8 cellular contexts compared by ENCODE assay signal in the genomic region with DNA sequence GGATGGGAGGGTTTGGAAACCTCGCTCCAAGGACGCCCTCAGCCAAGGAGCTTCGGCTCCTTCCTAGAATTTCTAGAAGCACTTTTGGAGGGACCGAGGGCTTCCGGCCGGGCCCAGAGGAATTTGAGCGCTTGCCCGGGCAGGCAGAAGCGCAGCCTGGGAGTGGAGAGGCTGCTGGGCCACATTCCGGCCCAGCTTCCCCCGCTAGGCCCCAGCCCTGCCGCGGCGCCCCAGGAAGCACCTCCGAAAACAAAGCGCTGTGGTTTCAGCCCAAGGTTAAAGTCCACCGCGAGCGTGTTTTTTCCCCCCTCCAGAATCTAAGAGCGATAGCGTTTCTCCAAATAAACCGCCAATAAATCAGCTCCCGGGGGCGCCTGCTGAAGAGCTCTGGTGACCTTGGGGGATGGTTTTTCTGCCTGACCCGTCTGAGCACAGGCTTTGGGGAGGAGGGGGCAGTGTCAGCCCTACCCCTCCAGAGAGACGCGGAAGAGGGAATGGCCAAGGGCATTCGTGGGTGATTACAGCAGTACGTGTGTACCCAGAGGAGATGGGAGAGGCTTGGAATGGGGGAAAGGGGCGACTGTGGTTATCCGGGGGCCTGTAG. TPM values are rescaled to one million over a fixed set of nuclear protein-coding genes. Genes with fewer than 3 reads are reported as not detected.
DNase-seq lines count a peak whose midpoint lies in the region; ATAC-seq and TF ChIP-seq lines count a peak whose summit lies in the region.

No MANE protein-coding gene starts in this region.

- no peaks in the 10 kb centered on the region for H3K9me3 ChIP-seq in right cardiac atrium (ENCODE audit: control insufficient read depth, low read length)

- DNase-seq in AG09309 (ENCODE audit: low read depth) = no peak
- DNase-seq in H4 (ENCODE audit: low spot score) = peak; percentile 75
- peak; percentile 46 for DNase-seq in activated CD8-positive, alpha-beta T cell treated with anti-CD3 and anti-CD28 coated beads, Interleukin-2, amount 10 ng/mL, durations not matched to agents 7 days and 5 days
- DNase-seq in right cardiac atrium = peak; percentile 58 to 87 (median 86)
- peak; percentile 86 for DNase-seq in retina

- peak overlapping the region; percentile 76 for H3K4me3 ChIP-seq in AG09309 (ENCODE audit: control insufficient read depth, low read depth, low read length)
- peak overlapping the region; percentile 93 for H3K4me3 ChIP-seq in right cardiac atrium (ENCODE audit: low read length)

- H3K9me3 Mint-ChIP-seq in activated CD8-positive, alpha-beta T cell treated with anti-CD3 and anti-CD28 coated beads, Interleukin-2, amount 10 ng/mL, durations not matched to agents 7 days and 5 days (ENCODE audit: insufficient read depth) = peaks cover 4% of the 10 kb centered on the region

- no peaks in the 10 kb centered on the region for H3K27me3 ChIP-seq in right cardiac atrium (ENCODE audit: control insufficient read depth, insufficient read depth)

- H3K27me3 Mint-ChIP-seq in activated CD8-positive, alpha-beta T cell treated with anti-CD3 and anti-CD28 coated beads, Interleukin-2, amount 10 ng/mL, durations not matched to agents 7 days and 5 days (ENCODE audit: low read depth) = peaks cover 65% of the 10 kb centered on the region

- intact Hi-C loops in right cardiac atrium (cut with DNase I) = no loop called here

- peak overlapping the region; percentile 39 for H3K27ac Mint-ChIP-seq in activated CD8-positive, alpha-beta T cell treated with anti-CD3 and anti-CD28 coated beads, Interleukin-2, amount 10 ng/mL, durations not matched to agents 7 days and 5 days

- H3K4me1 Mint-ChIP-seq in activated CD8-positive, alpha-beta T cell treated with anti-CD3 and anti-CD28 coated beads, Interleukin-2, amount 10 ng/mL, durations not matched to agents 7 days and 5 days (ENCODE audit: low read depth) = peaks cover 37% of the 10 kb centered on the region

- no peak for TF ChIP-seq CTCF in AG09309 (IDR thresholded peaks at IDR 0.05; ENCODE audit: control insufficient read depth, insufficient read depth, low read depth, low read length, missing control alignments)

- peak overlapping the region; percentile 94 for H3K27ac ChIP-seq in right cardiac atrium (ENCODE audit: low read length)

- peak; percentile 31 for ATAC-seq in activated CD8-positive, alpha-beta T cell treated with anti-CD3 and anti-CD28 coated beads, Interleukin-2, amount 10 ng/mL, durations not matched to agents 7 days and 5 days
- peak; percentile 6 to 7 for ATAC-seq in right cardiac atrium
- ATAC-seq in HG02678 (IDR thresholded peaks at IDR 0.05; ENCODE audit: unreplicated experiment) = no peak
- no peak for ATAC-seq in HG03175 (IDR thresholded peaks at IDR 0.05; ENCODE audit: unreplicated experiment)
- no peak for ATAC-seq in GM18502 (IDR thresholded peaks at IDR 0.05; ENCODE audit: poor library complexity, unreplicated experiment)

- WGBS in right cardiac atrium = 11% methylated on average over 31 of the region's 31 CpGs

- H3K36me3 Mint-ChIP-seq in activated CD8-positive, alpha-beta T cell treated with anti-CD3 and anti-CD28 coated beads, Interleukin-2, amount 10 ng/mL, durations not matched to agents 7 days and 5 days (ENCODE audit: low read depth) = peaks cover 4% of the 10 kb centered on the region

- POLR2A ChIA-PET in activated CD8-positive, alpha-beta T cell treated with anti-CD3 and anti-CD28 coated beads, Interleukin-2, amount 10 ng/mL, durations not matched to agents 7 days and 5 days (lab: Charles Lee) = interaction anchor here (0.7 kb wide), 1 partner anchor 617 kb away, joined by 3 read pairs; no protein-coding TSS in a partner anchor

- peak overlapping the region; percentile 50 for H3K4me3 Mint-ChIP-seq in activated CD8-positive, alpha-beta T cell treated with anti-CD3 and anti-CD28 coated beads, Interleukin-2, amount 10 ng/mL, durations not matched to agents 7 days and 5 days

- H3K4me1 ChIP-seq in right cardiac atrium (ENCODE audit: control insufficient read depth, insufficient read depth, low read length) = peaks cover 7% of the 10 kb centered on the region

- CTCF ChIA-PET in activated CD8-positive, alpha-beta T cell treated with anti-CD3 and anti-CD28 coated beads, Interleukin-2, amount 10 ng/mL, durations not matched to agents 7 days and 5 days (lab: Charles Lee) = interaction anchor here (0.6 kb wide), 1 partner anchor 61 kb away, joined by 3 read pairs; no protein-coding TSS in a partner anchor

RNA-seq across cellular contexts. Expression of a gene that starts 5.7 kb away (rescaled TPM):
- total RNA-seq in H4 (2014; rRNA removed; shearing (Covaris generic)) = 16.3 and 33.1 TPM in 2 replicates
- total RNA-seq in activated CD8-positive, alpha-beta T cell treated with anti-CD3 and anti-CD28 coated beads, Interleukin-2, amount 10 ng/mL, durations not matched to agents 7 days and 5 days = 10 to 100 TPM; 46.1 to 52.1 TPM
- 10 to 100 TPM; 33.1 to 46.6 (median 39.3) TPM for total RNA-seq in right cardiac atrium
- polyA plus RNA-seq in right cardiac atrium = 38.9 TPM

Comparison
In these comparisons a context has a peak if more than half of its experiments do, and no peak if none do; other contexts are left out.
1. ATAC-seq: peak in activated CD8-positive, alpha-beta T cell treated with anti-CD3 and anti-CD28 coated beads, Interleukin-2, amount 10 ng/mL, durations not matched to agents 7 days and 5 days (single experiment) and right cardiac atrium (2 of 2); none in HG02678 (single experiment), HG03175 (single experiment) and GM18502 (single experiment).